ENCODE assay signal across 31 cellular contexts in genomic region chr9:134875376-134875775, GRCh38. TPM values are rescaled to one million over a fixed set of nuclear protein-coding genes. Genes with fewer than 3 reads are reported as not detected.
"Had no signal": no experiment of that assay in that cellular context is flagged by ENCODE, and none has a peak within 500 bp of the region (broad histone marks: within the 10 kb centered on the region; RNA-seq: fewer than 3 reads in every experiment).

No MANE protein-coding gene starts in this region.

- DNase-seq: activated CD4-positive, alpha-beta memory T cell treated with anti-CD3 and anti-CD28 coated beads, Interleukin-2, amount 10 ng/mL, durations not matched to agents 7 days and 5 days; activated CD4-positive, alpha-beta T cell treated with anti-CD3 and anti-CD28 coated beads, Interleukin-2, amount 10 ng/mL, durations not matched to agents 24 days and 14 days; activated effector memory CD4-positive, alpha-beta T cell treated with Interleukin-2 at 50 U/mL for 16 hours; activated naive CD4-positive, alpha-beta T cell treated with anti-CD3 and anti-CD28 coated beads for 36 hours; activated T-cell treated with anti-CD3 and anti-CD28 coated beads, Interleukin-2, amount 50 U/mL, for 72 hours; amygdala; effector CD8-positive, alpha-beta T cell; erythroblast; foreskin fibroblast; heart right ventricle; kidney; left ventricle myocardium superior; mammary epithelial cell; naive thymus-derived CD8-positive, alpha-beta T cell; right cardiac atrium; stimulated activated CD4-positive, alpha-beta T cell treated with anti-CD3 and anti-CD28 coated beads, Interleukin-2, amount 100 ng/mL, for 48 hours; stimulated activated CD8-positive, alpha-beta memory T cell treated with anti-CD3 and anti-CD28 coated beads, Interleukin-4, amount 100 ng/mL, for 48 hours; stimulated activated naive B cell treated with anti-CD40 and anti-IgM and Interleukin-4, amounts not matched to agents 10 μg/mL and 1 μg/mL and 100 μg/mL, for 72 hours; T-cell had no signal

- H3K4me1 Mint-ChIP-seq: activated CD4-positive, alpha-beta memory T cell treated with anti-CD3 and anti-CD28 coated beads, Interleukin-2, amount 10 ng/mL, durations not matched to agents 7 days and 5 days; activated CD4-positive, alpha-beta T cell treated with anti-CD3 and anti-CD28 coated beads, Interleukin-2, amount 10 ng/mL, durations not matched to agents 24 days and 14 days; mesothelial cell of epicardium; T-cell had no signal

- H3K4me3 ChIP-seq: heart right ventricle, skin epidermis, upper lobe of left lung had no signal

- ATAC-seq: activated CD4-positive, CD25-positive, alpha-beta regulatory T cell treated with anti-CD3 and anti-CD28 coated beads, Interleukin-2, amount 50 U/mL, for 24 hours; activated T-cell treated with anti-CD3 and anti-CD28 coated beads, Interleukin-2, amount 50 U/mL, for 72 hours; heart right ventricle; left ventricle myocardium superior; naive thymus-derived CD8-positive, alpha-beta T cell; right cardiac atrium; stimulated activated naive B cell treated with anti-CD40 and anti-IgM and Interleukin-4, amounts not matched to agents 10 μg/mL and 1 μg/mL and 100 μg/mL, for 72 hours; T-cell had no signal

- H3K4me3 Mint-ChIP-seq: activated CD4-positive, alpha-beta memory T cell treated with anti-CD3 and anti-CD28 coated beads, Interleukin-2, amount 10 ng/mL, durations not matched to agents 7 days and 5 days; activated CD4-positive, alpha-beta T cell treated with anti-CD3 and anti-CD28 coated beads, Interleukin-2, amount 10 ng/mL, durations not matched to agents 24 days and 14 days; activated naive CD4-positive, alpha-beta T cell treated with anti-CD3 and anti-CD28 coated beads for 36 hours; activated T-cell treated with anti-CD3 and anti-CD28 coated beads, Interleukin-2, amount 50 U/mL, for 72 hours; dendritic cell treated with granulocyte-macrophage colony-stimulating factor and Interleukin-4, amounts not matched to agents 40 ng/mL and 50 ng/mL, for 4 days; mesothelial cell of epicardium; naive thymus-derived CD8-positive, alpha-beta T cell; stimulated activated naive B cell treated with anti-CD40 and anti-IgM and Interleukin-4, amounts not matched to agents 10 μg/mL and 1 μg/mL and 100 μg/mL, for 72 hours; T-cell; T-helper 2 cell treated with Interferon-gamma antibody and Interleukin-4, amounts not matched to agents 5 μg/mL and 100 μg/mL, for 36 hours had no signal

- H3K27me3 Mint-ChIP-seq: activated CD4-positive, alpha-beta T cell treated with anti-CD3 and anti-CD28 coated beads, Interleukin-2, amount 10 ng/mL, durations not matched to agents 24 days and 14 days had no signal

- H3K36me3 Mint-ChIP-seq: mesothelial cell of epicardium; naive thymus-derived CD8-positive, alpha-beta T cell; T-cell had no signal

- H3K27ac ChIP-seq: heart right ventricle, parathyroid adenoma, skin epidermis, upper lobe of left lung, VCaP had no signal

- H3K9me3 Mint-ChIP-seq: activated CD4-positive, alpha-beta memory T cell treated with anti-CD3 and anti-CD28 coated beads, Interleukin-2, amount 10 ng/mL, durations not matched to agents 7 days and 5 days; activated CD4-positive, alpha-beta T cell treated with anti-CD3 and anti-CD28 coated beads, Interleukin-2, amount 10 ng/mL, durations not matched to agents 24 days and 14 days; activated naive CD4-positive, alpha-beta T cell treated with anti-CD3 and anti-CD28 coated beads for 36 hours; T-cell; T-helper 2 cell treated with Interferon-gamma antibody and Interleukin-4, amounts not matched to agents 5 μg/mL and 100 μg/mL, for 36 hours had no signal

- H3K27ac Mint-ChIP-seq: activated CD4-positive, alpha-beta memory T cell treated with anti-CD3 and anti-CD28 coated beads, Interleukin-2, amount 10 ng/mL, durations not matched to agents 7 days and 5 days; activated CD4-positive, alpha-beta T cell treated with anti-CD3 and anti-CD28 coated beads, Interleukin-2, amount 10 ng/mL, durations not matched to agents 24 days and 14 days; activated naive CD4-positive, alpha-beta T cell treated with anti-CD3 and anti-CD28 coated beads for 36 hours; activated T-cell treated with anti-CD3 and anti-CD28 coated beads, Interleukin-2, amount 50 U/mL, for 72 hours; dendritic cell treated with granulocyte-macrophage colony-stimulating factor and Interleukin-4, amounts not matched to agents 40 ng/mL and 50 ng/mL, for 4 days; mesothelial cell of epicardium; naive thymus-derived CD8-positive, alpha-beta T cell; stimulated activated naive B cell treated with anti-CD40 and anti-IgM and Interleukin-4, amounts not matched to agents 10 μg/mL and 1 μg/mL and 100 μg/mL, for 72 hours; T-cell; T-helper 2 cell treated with Interferon-gamma antibody and Interleukin-4, amounts not matched to agents 5 μg/mL and 100 μg/mL, for 36 hours had no signal

RNA-seq across cellular contexts. Expression of gene FCN2, which starts 5.2 kb away (rescaled TPM):
- total RNA-seq: activated CD4-positive, alpha-beta memory T cell treated with anti-CD3 and anti-CD28 coated beads, Interleukin-2, amount 10 ng/mL, durations not matched to agents 7 days and 5 days; activated CD4-positive, alpha-beta T cell treated with anti-CD3 and anti-CD28 coated beads, Interleukin-2, amount 10 ng/mL, durations not matched to agents 24 days and 14 days; activated naive CD4-positive, alpha-beta T cell treated with anti-CD3 and anti-CD28 coated beads for 36 hours; activated T-cell treated with anti-CD3 and anti-CD28 coated beads, Interleukin-2, amount 50 U/mL, for 72 hours; cerebellum; fibroblast of lung; left ventricle myocardium superior; mammary epithelial cell; mesothelial cell of epicardium; naive thymus-derived CD8-positive, alpha-beta T cell; pulmonary artery endothelial cell; right cardiac atrium; T-cell; temporal lobe; upper lobe of left lung had no signal

RNA-seq across cellular contexts. Expression of gene FCN1, which starts 42.3 kb away (rescaled TPM):
- total RNA-seq: activated CD4-positive, alpha-beta memory T cell treated with anti-CD3 and anti-CD28 coated beads, Interleukin-2, amount 10 ng/mL, durations not matched to agents 7 days and 5 days; activated CD4-positive, alpha-beta T cell treated with anti-CD3 and anti-CD28 coated beads, Interleukin-2, amount 10 ng/mL, durations not matched to agents 24 days and 14 days; activated naive CD4-positive, alpha-beta T cell treated with anti-CD3 and anti-CD28 coated beads for 36 hours; activated T-cell treated with anti-CD3 and anti-CD28 coated beads, Interleukin-2, amount 50 U/mL, for 72 hours; fibroblast of lung; mammary epithelial cell; mesothelial cell of epicardium; pulmonary artery endothelial cell had no signal
